ENCODE assay signal across 15 cellular contexts in the genomic region with DNA sequence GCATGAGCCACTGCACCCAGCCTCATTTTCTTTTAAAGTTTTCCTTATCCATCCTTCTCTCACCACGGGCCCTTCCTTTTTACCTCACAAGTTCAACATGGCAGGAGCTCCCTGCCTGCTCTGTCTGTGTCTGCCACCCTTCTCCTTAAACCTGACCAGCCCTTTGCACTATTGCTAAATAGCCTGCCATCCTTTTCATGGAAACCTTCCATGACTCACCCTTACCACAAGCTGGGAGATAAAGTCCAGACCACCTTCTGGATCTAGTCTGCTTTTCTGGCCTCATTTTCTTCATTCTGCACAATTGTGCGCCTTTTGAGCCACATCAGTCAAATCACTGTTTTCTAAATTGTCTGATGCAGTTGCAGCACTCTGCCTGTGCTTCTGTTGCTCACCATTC. TPM values are rescaled to one million over a fixed set of nuclear protein-coding genes. Genes with fewer than 3 reads are reported as not detected.
DNase-seq lines count a peak whose midpoint lies in the region; ATAC-seq lines count a peak whose summit lies in the region.
"Had no signal": no experiment of that assay in that cellular context is flagged by ENCODE, and none has a peak within 500 bp of the region (broad histone marks: within the 10 kb centered on the region; RNA-seq: fewer than 3 reads in every experiment).

No MANE protein-coding gene starts in this region.

- no peak overlapping the region for H2BK120ac ChIP-seq in trophoblast cell (ENCODE audit: insufficient read depth, low read length, poor library complexity)

- H3K79me2 ChIP-seq in trophoblast cell (ENCODE audit: control insufficient read depth, insufficient read depth, low read length, poor library complexity) = no peaks in the 10 kb centered on the region

- H3K4me3 Mint-ChIP-seq in activated CD4-positive, alpha-beta T cell treated with anti-CD3 and anti-CD28 coated beads, Interleukin-2, amount 10 ng/mL, durations not matched to agents 24 days and 14 days = no peak overlapping the region
- no peak overlapping the region for H3K4me3 Mint-ChIP-seq in central memory CD8-positive, alpha-beta T cell

- H2AFZ ChIP-seq in trophoblast cell (ENCODE audit: insufficient read depth, low read length, poor library complexity) = no peak overlapping the region

- peaks cover 8 to 15% of the 10 kb centered on the region in 2 experiments for H3K4me1 ChIP-seq in trophoblast cell (ENCODE audit: control insufficient read depth in 1 of 2, insufficient read depth in 2 of 2, low read length in 2 of 2)

- H3K23ac ChIP-seq in trophoblast cell (ENCODE audit: low read length) = no peak overlapping the region

- no peak overlapping the region for H3K9ac ChIP-seq in trophoblast cell (ENCODE audit: low read length)

- H3K79me1 ChIP-seq in trophoblast cell (ENCODE audit: low read length) = no peaks in the 10 kb centered on the region

- DNase-seq in activated CD4-positive, alpha-beta T cell treated with anti-CD3 and anti-CD28 coated beads, Interleukin-2, amount 10 ng/mL, durations not matched to agents 24 days and 14 days = no peak
- DNase-seq in activated CD4-positive, alpha-beta T cell treated with anti-CD3 and anti-CD28 coated beads, Interleukin-2, amount 50 U/mL, for 4 hours = no peak
- DNase-seq in SK-N-DZ (ENCODE audit: low spot score) (peak; percentile 26), trophoblast cell (no peak), MG63 (no peak), HuH-7 (ENCODE audit: low spot score) (no peak)
- no peak for DNase-seq in central memory CD8-positive, alpha-beta T cell (ENCODE audit: low spot score in 2 of 2)
- no peak for DNase-seq in NK-92 treated with Interleukin-12 subunit alpha and Interleukin-12 subunit beta, amount 100 ng/mL, for 24 hours (lab: John Stamatoyannopoulos, UW)
- DNase-seq: activated CD4-positive, alpha-beta T cell treated with anti-CD3 and anti-CD28 coated beads for 4 hours; cerebellar nuclear complex; COR-L47; NCI-H2081 treated with DMSO at 0.1 percent for 48 hours; SW 1271 had no signal

- H4K91ac ChIP-seq in trophoblast cell (ENCODE audit: low read depth, low read length) = no peak overlapping the region

- ATAC-seq in central memory CD8-positive, alpha-beta T cell (replicated peaks; ENCODE audit: extremely low read depth, poor library complexity, severe bottlenecking) = no peak

- no peak overlapping the region for H3K14ac ChIP-seq in trophoblast cell (ENCODE audit: low read length)

- H3K4me2 ChIP-seq in trophoblast cell (ENCODE audit: low read length) = no peak overlapping the region

- H2BK5ac ChIP-seq in trophoblast cell (ENCODE audit: low read depth, low read length, poor library complexity) = no peak overlapping the region

- no peak overlapping the region for H3K18ac ChIP-seq in trophoblast cell (ENCODE audit: low read length)

- H3K27ac ChIP-seq in trophoblast cell (ENCODE audit: low read depth, low read length) = peak overlapping the region; percentile 48
- H3K27ac ChIP-seq: 22Rv1 had no signal

- H3K9me3 ChIP-seq in trophoblast cell (ENCODE audit: insufficient read depth, low read depth, low read length) (no peaks in the 10 kb centered on the region), MG63 (no peaks in the 10 kb centered on the region)

- no peaks in the 10 kb centered on the region for H3K9me3 Mint-ChIP-seq in activated CD4-positive, alpha-beta T cell treated with anti-CD3 and anti-CD28 coated beads, Interleukin-2, amount 10 ng/mL, durations not matched to agents 24 days and 14 days
- H3K9me3 Mint-ChIP-seq in central memory CD8-positive, alpha-beta T cell = no peaks in the 10 kb centered on the region
- H3K9me3 Mint-ChIP-seq: IgD-negative memory B cell had no signal

- H3K27me3 ChIP-seq in trophoblast cell (ENCODE audit: insufficient read depth, low read length) (no peaks in the 10 kb centered on the region), MG63 (no peaks in the 10 kb centered on the region)

- H3K27me3 Mint-ChIP-seq in activated CD4-positive, alpha-beta T cell treated with anti-CD3 and anti-CD28 coated beads, Interleukin-2, amount 10 ng/mL, durations not matched to agents 24 days and 14 days = no peaks in the 10 kb centered on the region
- no peaks in the 10 kb centered on the region for H3K27me3 Mint-ChIP-seq in central memory CD8-positive, alpha-beta T cell
- H3K27me3 Mint-ChIP-seq: IgD-negative memory B cell had no signal

- no peak overlapping the region for H3K4me3 ChIP-seq in trophoblast cell (ENCODE audit: low read depth, low read length)
- no peak overlapping the region for H3K4me3 ChIP-seq in MG63

- peak overlapping the region; percentile 29 for H4K8ac ChIP-seq in trophoblast cell (ENCODE audit: low read depth, low read length)

- no peak overlapping the region for H2AK5ac ChIP-seq in trophoblast cell (ENCODE audit: low read length)

- H3K36me3 ChIP-seq in trophoblast cell (ENCODE audit: control insufficient read depth in 1 of 2, insufficient read depth in 2 of 2, low read length in 2 of 2) (peaks cover 0 to 3% of the 10 kb centered on the region in 2 experiments), MG63 (peaks cover 34% of the 10 kb centered on the region)

- H3K4me1 Mint-ChIP-seq in activated CD4-positive, alpha-beta T cell treated with anti-CD3 and anti-CD28 coated beads, Interleukin-2, amount 10 ng/mL, durations not matched to agents 24 days and 14 days = peaks cover 34% of the 10 kb centered on the region
- peaks cover 14% of the 10 kb centered on the region for H3K4me1 Mint-ChIP-seq in central memory CD8-positive, alpha-beta T cell

- H2BK12ac ChIP-seq in trophoblast cell (ENCODE audit: low read length) = no peak overlapping the region

- peaks cover 51% of the 10 kb centered on the region for H3K36me3 Mint-ChIP-seq in activated CD4-positive, alpha-beta T cell treated with anti-CD3 and anti-CD28 coated beads, Interleukin-2, amount 10 ng/mL, durations not matched to agents 24 days and 14 days (ENCODE audit: low read depth)
- H3K36me3 Mint-ChIP-seq in central memory CD8-positive, alpha-beta T cell (ENCODE audit: insufficient read depth) = peaks cover 58% of the 10 kb centered on the region

- no CpG with 5 or more reads among the region's 2 CpGs for WGBS in trophoblast cell (ENCODE audit: extremely low coverage, insufficient coverage, insufficient read length)

- intact Hi-C loops in activated CD4-positive, alpha-beta T cell treated with anti-CD3 and anti-CD28 coated beads, Interleukin-2, amount 10 ng/mL, durations not matched to agents 24 days and 14 days (cut with micrococcal nuclease) = no loop called here

- peak overlapping the region; percentile 10 for H3K27ac Mint-ChIP-seq in activated CD4-positive, alpha-beta T cell treated with anti-CD3 and anti-CD28 coated beads, Interleukin-2, amount 10 ng/mL, durations not matched to agents 24 days and 14 days
- peak overlapping the region; percentile 39 for H3K27ac Mint-ChIP-seq in central memory CD8-positive, alpha-beta T cell (ENCODE audit: low read depth)
- H3K27ac Mint-ChIP-seq: IgD-negative memory B cell had no signal

- H4K12ac ChIP-seq in trophoblast cell (ENCODE audit: low read depth, low read length) = no peak overlapping the region

- H3K4ac ChIP-seq in trophoblast cell (ENCODE audit: low read depth, low read length) = no peak overlapping the region

RNA-seq across cellular contexts. Expression of a gene that starts 8.9 kb away (rescaled TPM):
- 64.6 and 65.6 TPM in 2 replicates for total RNA-seq in activated CD4-positive, alpha-beta T cell treated with anti-CD3 and anti-CD28 coated beads, Interleukin-2, amount 10 ng/mL, durations not matched to agents 24 days and 14 days
- 0.12 and 0.20 TPM in 2 replicates for polyA plus RNA-seq in SK-N-DZ (2014; cell fraction: cytosol; rRNA removed)
- 0.11 and 0.16 TPM in 2 replicates for polyA plus RNA-seq in SK-N-DZ (2014; cell fraction: nucleus; rRNA removed)
- 3.0 and 3.7 TPM in 2 replicates for polyA plus RNA-seq in trophoblast cell (2013)
- total RNA-seq in MG63 (2014; rRNA removed; shearing (Covaris generic); ENCODE audit: low replicate concordance) = 17.9 and 18.0 TPM in 2 replicates
